Comparison of ENCODE assay signal across 1 cellular context in genomic region chr19:48993175-48994034, GRCh38.
TF ChIP-seq lines count a peak whose summit lies in the region.

TSS of gene GYS1 (minus strand) at chr19:48993309. CDS start at chr19:48993112, 197 bp downstream.
TSS of gene RUVBL2 (plus strand) at chr19:48993887. CDS start at chr19:48993912, 25 bp downstream.

TF ChIP-seq in HepG2, 621 proteins besides CTCF, POLR2A, EP300 and RAD21 (continued from another document and continues in another):
- TF ChIP-seq PHF8 (CRISPR knock-in tag; IDR thresholded peaks at IDR 0.05): peak; percentile 60
- peak; percentile 76 for TF ChIP-seq AGO1 (IDR thresholded peaks at IDR 0.05; ENCODE audit: low read depth, low read length, poor library complexity, severe bottlenecking)
- 0 out of 2 replicates have a peak, but pooled peaks have one; percentile 73 for TF ChIP-seq ZNF124 (CRISPR knock-in tag; IDR thresholded peaks at IDR 0.05)
- TF ChIP-seq ZNF549 (CRISPR knock-in tag; IDR thresholded peaks at IDR 0.05): no peak
- TF ChIP-seq MXI1 (IDR thresholded peaks at IDR 0.05; ENCODE audit: borderline replicate concordance, low read depth, low read length): peak; percentile 73; the same call in 1 of the 3 replicates
- peak; percentile 86 for TF ChIP-seq KAT8 (CRISPR knock-in tag; IDR thresholded peaks at IDR 0.05)
- TF ChIP-seq ZNF263 (CRISPR knock-in tag; IDR thresholded peaks at IDR 0.05): peak; percentile 67
- TF ChIP-seq MXD1 (CRISPR knock-in tag; IDR thresholded peaks at IDR 0.05): 0 out of 2 replicates have a peak, but pooled peaks have one; percentile 34
- TF ChIP-seq ONECUT2 (CRISPR knock-in tag; IDR thresholded peaks at IDR 0.05): no peak
- peak; percentile 70 for TF ChIP-seq GMEB1 (CRISPR knock-in tag; IDR thresholded peaks at IDR 0.05; ENCODE audit: borderline replicate concordance)
- TF ChIP-seq ZNF224 (CRISPR knock-in tag; IDR thresholded peaks at IDR 0.05): 0 out of 2 replicates have a peak, but pooled peaks have one; percentile 79
- TF ChIP-seq AKAP8 (CRISPR knock-in tag; IDR thresholded peaks at IDR 0.05): no peak
- TF ChIP-seq ZBTB21 (CRISPR knock-in tag; IDR thresholded peaks at IDR 0.05): 0 out of 2 replicates have a peak, but pooled peaks have one; percentile 21
- TF ChIP-seq ZBTB38 (CRISPR knock-in tag; IDR thresholded peaks at IDR 0.05): peak; percentile 66
- TF ChIP-seq AHDC1 (CRISPR knock-in tag; IDR thresholded peaks at IDR 0.05; ENCODE audit: borderline replicate concordance): peak; percentile 73; the same call in 1 of the 2 replicates
- peak; percentile 98; the same call in 1 of the 2 replicates for TF ChIP-seq KLF11 (CRISPR knock-in tag; IDR thresholded peaks at IDR 0.05)
- TF ChIP-seq ZNF878 (CRISPR knock-in tag; IDR thresholded peaks at IDR 0.05): no peak
- TF ChIP-seq ZFP82 (CRISPR knock-in tag; IDR thresholded peaks at IDR 0.05; ENCODE audit: borderline replicate concordance): 0 out of 2 replicates have a peak, but pooled peaks have one; percentile 61
- 0 out of 2 replicates have a peak, but pooled peaks have one; percentile 30 for TF ChIP-seq ZNF225 (CRISPR knock-in tag; IDR thresholded peaks at IDR 0.05)
- TF ChIP-seq ZNF740 (CRISPR knock-in tag; IDR thresholded peaks at IDR 0.05): peak; percentile 100
- no peak for TF ChIP-seq ZNF841 (CRISPR knock-in tag; IDR thresholded peaks at IDR 0.05; ENCODE audit: borderline replicate concordance)
- 0 out of 2 replicates have a peak, but pooled peaks have one; percentile 45 for TF ChIP-seq ZNF546 (CRISPR knock-in tag; conservative IDR thresholded peaks at IDR 0.05)
- TF ChIP-seq NR2C2 (CRISPR knock-in tag; IDR thresholded peaks at IDR 0.05; ENCODE audit: borderline replicate concordance): peak; percentile 58
- TF ChIP-seq CBX5 (CRISPR knock-in tag; IDR thresholded peaks at IDR 0.05; ENCODE audit: borderline replicate concordance): peak; percentile 43; the same call in 1 of the 2 replicates
- TF ChIP-seq ARID4A (CRISPR knock-in tag; IDR thresholded peaks at IDR 0.05; ENCODE audit: borderline replicate concordance): peak; percentile 82
- TF ChIP-seq FOXK1 (CRISPR knock-in tag; IDR thresholded peaks at IDR 0.05; ENCODE audit: borderline replicate concordance, low read depth): peak; percentile 44; the same call in 1 of the 2 replicates
- TF ChIP-seq ATF7-NPFF (CRISPR knock-in tag; IDR thresholded peaks at IDR 0.05; ENCODE audit: low read depth): peak; percentile 63; the same call in 1 of the 2 replicates
- 0 out of 2 replicates have a peak, but pooled peaks have one; percentile 45 for TF ChIP-seq ETV6 (CRISPR knock-in tag; conservative IDR thresholded peaks at IDR 0.05)
- peak; percentile 15; the same call in 1 of the 2 replicates for TF ChIP-seq ZNF441 (CRISPR knock-in tag; IDR thresholded peaks at IDR 0.05; ENCODE audit: borderline replicate concordance)
- 0 out of 2 replicates have a peak, but pooled peaks have one; percentile 50 for TF ChIP-seq FOXO1 (CRISPR knock-in tag; IDR thresholded peaks at IDR 0.05)
- TF ChIP-seq FOXP1 (IDR thresholded peaks at IDR 0.05): no peak
- no peak for TF ChIP-seq FOXP1 (CRISPR knock-in tag; IDR thresholded peaks at IDR 0.05)
- peak; percentile 43; the same call in 1 of the 2 replicates for TF ChIP-seq ZBTB25 (CRISPR knock-in tag; IDR thresholded peaks at IDR 0.05)
- peak; percentile 21 for TF ChIP-seq ZNF883 (CRISPR knock-in tag; IDR thresholded peaks at IDR 0.05; ENCODE audit: not compliant biosample characterization)
- TF ChIP-seq ZNF772 (CRISPR knock-in tag; IDR thresholded peaks at IDR 0.05): 0 out of 2 replicates have a peak, but pooled peaks have one; percentile 11
- TF ChIP-seq ZBTB7B (CRISPR knock-in tag; IDR thresholded peaks at IDR 0.05): no peak
- TF ChIP-seq POGK (CRISPR knock-in tag; conservative IDR thresholded peaks at IDR 0.05): peak; percentile 83
- TF ChIP-seq ZNF331 (CRISPR knock-in tag; IDR thresholded peaks at IDR 0.05): peak; percentile 19; the same call in 1 of the 2 replicates
- no peak for TF ChIP-seq ZNF136 (CRISPR knock-in tag; IDR thresholded peaks at IDR 0.05; ENCODE audit: low read depth)
- TF ChIP-seq YEATS2 (CRISPR knock-in tag; IDR thresholded peaks at IDR 0.05; ENCODE audit: borderline replicate concordance): peak; percentile 60; the same call in 1 of the 2 replicates
- TF ChIP-seq PHF21A (CRISPR knock-in tag; IDR thresholded peaks at IDR 0.05): peak; percentile 74; the same call in 1 of the 2 replicates
- TF ChIP-seq DNMT1 (CRISPR knock-in tag; IDR thresholded peaks at IDR 0.05): peak; percentile 4; the same call in 1 of the 2 replicates
- TF ChIP-seq FOXA3 (CRISPR knock-in tag; IDR thresholded peaks at IDR 0.05): peak; percentile 20
- TF ChIP-seq STAG1 (CRISPR knock-in tag; IDR thresholded peaks at IDR 0.05): no peak
- no peak; the same call in 1 of the 2 replicates for TF ChIP-seq ZNF713 (CRISPR knock-in tag; IDR thresholded peaks at IDR 0.05)
- TF ChIP-seq ZNF205 (CRISPR knock-in tag; IDR thresholded peaks at IDR 0.05): peak; percentile 9; the same call in 1 of the 2 replicates
- peak; percentile 54 for TF ChIP-seq CREM (IDR thresholded peaks at IDR 0.05)
- no peak for TF ChIP-seq CREM (CRISPR knock-in tag; IDR thresholded peaks at IDR 0.05)
- peak; percentile 70 for TF ChIP-seq MNT (IDR thresholded peaks at IDR 0.05)
